9 cellular contexts compared by ENCODE assay signal in the genomic region with DNA sequence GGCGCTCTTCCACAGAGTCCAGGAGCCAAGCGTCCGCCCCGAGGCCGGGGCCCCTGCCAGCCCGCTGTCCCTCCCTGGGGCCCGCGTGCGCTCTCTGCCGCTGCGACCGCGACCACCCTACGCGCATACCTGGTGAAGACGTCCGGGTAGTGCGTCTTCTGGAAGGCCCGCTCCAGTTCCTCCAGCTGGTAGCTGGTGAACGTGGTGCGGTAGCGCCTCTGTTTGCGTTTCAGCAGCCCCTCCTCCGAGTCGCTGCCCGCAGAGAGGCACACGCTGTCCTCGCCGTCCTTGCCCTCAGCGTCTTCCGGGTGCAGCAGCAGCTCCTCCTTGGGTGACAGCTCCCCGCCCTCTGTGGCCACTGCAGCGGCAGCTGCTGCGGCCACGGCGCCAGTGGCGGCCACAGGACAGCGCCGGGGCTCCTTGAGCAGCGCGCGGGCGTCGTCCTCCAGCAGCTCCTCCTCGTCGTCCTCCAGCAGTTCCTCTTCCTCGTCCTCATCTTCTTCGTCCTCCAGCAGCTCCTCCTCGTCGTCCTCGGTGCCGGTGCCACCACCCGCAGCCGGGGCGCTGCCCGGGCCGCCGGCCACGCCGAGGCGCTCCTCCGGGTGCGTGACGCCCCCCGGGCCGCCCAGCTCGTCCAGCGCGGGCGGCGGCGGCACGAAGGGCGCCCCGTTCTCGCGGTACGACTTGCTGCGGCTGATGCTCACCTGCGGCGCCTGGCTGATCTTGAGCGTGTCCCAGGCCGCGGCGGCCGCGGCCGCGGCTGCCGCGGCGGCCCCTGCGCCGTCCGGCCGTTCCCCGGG. TPM values are rescaled to one million over a fixed set of nuclear protein-coding genes. Genes with fewer than 3 reads are reported as not detected.
DNase-seq lines count a peak whose midpoint lies in the region; ATAC-seq and TF ChIP-seq lines count a peak whose summit lies in the region.
"Had no signal": no experiment of that assay in that cellular context is flagged by ENCODE, and none has a peak within 500 bp of the region (broad histone marks: within the 10 kb centered on the region; RNA-seq: fewer than 3 reads in every experiment).

No MANE protein-coding gene starts in this region.

- H3K27ac Mint-ChIP-seq in CD4-positive, CD25-positive, alpha-beta regulatory T cell = no peak overlapping the region
- no peak overlapping the region for H3K27ac Mint-ChIP-seq in activated T-helper 1 cell treated with anti-CD3 and anti-CD28 coated beads, Interleukin-12 subunit alpha, Interleukin-12 subunit beta, Interleukin-2, Interleukin-4 antibody, amounts not matched to agents 30 ng/mL and 10 ng/mL and 1 ng/mL, durations not matched to agents 14 hours and 24 hours and 36 hours
- H3K27ac Mint-ChIP-seq in naive B cell = no peak overlapping the region

- H3K27ac ChIP-seq in CD4-positive, CD25-positive, alpha-beta regulatory T cell (ENCODE audit: insufficient read depth, low read length, poor library complexity, severe bottlenecking) = no peak overlapping the region
- peak overlapping the region; percentile 46; the same call in 1 of the 2 replicates for H3K27ac ChIP-seq in HEK293 (ENCODE audit: extremely low read depth, low read depth, low read length)

- ATAC-seq in CD4-positive, CD25-positive, alpha-beta regulatory T cell (ENCODE audit: low read depth in 2 of 2) = no peak
- peak; percentile 14 to 20 for ATAC-seq in naive B cell (ENCODE audit: low read depth in 2 of 2)

- H3K4me3 Mint-ChIP-seq in CD4-positive, CD25-positive, alpha-beta regulatory T cell = peak overlapping the region; percentile 47 to 77 (median 64)
- H3K4me3 Mint-ChIP-seq in activated T-helper 1 cell treated with anti-CD3 and anti-CD28 coated beads, Interleukin-12 subunit alpha, Interleukin-12 subunit beta, Interleukin-2, Interleukin-4 antibody, amounts not matched to agents 30 ng/mL and 10 ng/mL and 1 ng/mL, durations not matched to agents 14 hours and 24 hours and 36 hours = peak overlapping the region; percentile 78
- H3K4me3 Mint-ChIP-seq in naive B cell = peak overlapping the region in 7 of 8 donors; percentile 66 to 84 (median 77)

- no peak for TF ChIP-seq CTCF in HEK293 (tag by site-specific recombination; IDR thresholded peaks at IDR 0.05)

- H3K36me3 Mint-ChIP-seq in CD4-positive, CD25-positive, alpha-beta regulatory T cell = no peaks in the 10 kb centered on the region
- H3K36me3 Mint-ChIP-seq in activated T-helper 1 cell treated with anti-CD3 and anti-CD28 coated beads, Interleukin-12 subunit alpha, Interleukin-12 subunit beta, Interleukin-2, Interleukin-4 antibody, amounts not matched to agents 30 ng/mL and 10 ng/mL and 1 ng/mL, durations not matched to agents 14 hours and 24 hours and 36 hours (ENCODE audit: low read depth) = no peaks in the 10 kb centered on the region
- H3K36me3 Mint-ChIP-seq in naive B cell = peaks cover 0 to 21% of the 10 kb centered on the region in 2 donors

- DNase-seq in CD4-positive, CD25-positive, alpha-beta regulatory T cell = peak in 1 of 3 donors; percentile 34
- no peak for DNase-seq in activated T-helper 1 cell treated with anti-CD3 and anti-CD28 coated beads, Interleukin-12 subunit alpha, Interleukin-12 subunit beta, Interleukin-2, Interleukin-4 antibody, amounts not matched to agents 30 ng/mL and 10 ng/mL and 1 ng/mL, durations not matched to agents 14 hours and 24 hours and 36 hours (ENCODE audit: low spot score)
- DNase-seq in naive B cell (no peak), DMS153 treated with DMSO at 0.1 percent for 48 hours (lab: John Stamatoyannopoulos, UW; ENCODE audit: unreplicated experiment) (no peak), islet precursor cell (no peak), NCI-H345 (lab: John Stamatoyannopoulos, UW) (no peak), NCI-H2029 (lab: John Stamatoyannopoulos, UW) (no peak)

- POLR2A ChIA-PET in HEK293 (lab: Yijun Ruan, JAX) = interaction anchor here (1.0 kb wide), 1 partner anchor 134 kb away, joined by 5 read pairs; no protein-coding TSS in a partner anchor

- peaks cover 0 to 10% (median 0%) of the 10 kb centered on the region in 7 donors for H3K9me3 Mint-ChIP-seq in CD4-positive, CD25-positive, alpha-beta regulatory T cell
- no peaks in the 10 kb centered on the region for H3K9me3 Mint-ChIP-seq in activated T-helper 1 cell treated with anti-CD3 and anti-CD28 coated beads, Interleukin-12 subunit alpha, Interleukin-12 subunit beta, Interleukin-2, Interleukin-4 antibody, amounts not matched to agents 30 ng/mL and 10 ng/mL and 1 ng/mL, durations not matched to agents 14 hours and 24 hours and 36 hours
- H3K9me3 Mint-ChIP-seq in naive B cell = peaks cover 0 to 21% (median 10%) of the 10 kb centered on the region in 7 donors

- no peaks in the 10 kb centered on the region for H3K36me3 ChIP-seq in CD4-positive, CD25-positive, alpha-beta regulatory T cell (ENCODE audit: control insufficient read depth, insufficient read depth, low read length)
- no peaks in the 10 kb centered on the region for H3K36me3 ChIP-seq in HEK293 (ENCODE audit: control insufficient read depth in 2 of 2, insufficient read depth in 1 of 2, low read length in 2 of 2)

- peaks cover 6% of the 10 kb centered on the region for H3K27me3 ChIP-seq in CD4-positive, CD25-positive, alpha-beta regulatory T cell (ENCODE audit: control insufficient read depth, insufficient read depth, low read length)

- intact Hi-C loops in activated T-helper 1 cell treated with anti-CD3 and anti-CD28 coated beads, Interleukin-12 subunit alpha, Interleukin-12 subunit beta, Interleukin-2, Interleukin-4 antibody, amounts not matched to agents 30 ng/mL and 10 ng/mL and 1 ng/mL, durations not matched to agents 14 hours and 24 hours and 36 hours (cut with micrococcal nuclease) = loop anchor here (1.0 to 5.0 kb wide), 2 partner anchors 7 to 1676 kb away; no protein-coding TSS in a partner anchor

- H3K9me3 ChIP-seq in CD4-positive, CD25-positive, alpha-beta regulatory T cell (ENCODE audit: control insufficient read depth in 2 of 2, low read length in 2 of 2) = no peaks in the 10 kb centered on the region
- H3K9me3 ChIP-seq in HEK293 (ENCODE audit: control insufficient read depth, insufficient read depth, low read depth, low read length) = no peaks in the 10 kb centered on the region

- CTCF ChIA-PET in HEK293 (lab: Yijun Ruan, JAX) = interaction anchor here (0.7 to 1.2 kb wide), 3 partner anchors 9 to 131 kb away, joined by 3 to 4 read pairs (median 3); no protein-coding TSS in a partner anchor

- H3K4me1 ChIP-seq in CD4-positive, CD25-positive, alpha-beta regulatory T cell (ENCODE audit: control insufficient read depth, insufficient read depth, low read length, poor library complexity, severe bottlenecking) = peaks cover 14% of the 10 kb centered on the region
- 0 out of 2 replicates have a peak, but pooled peaks cover 6% of the 10 kb centered on the region for H3K4me1 ChIP-seq in HEK293 (ENCODE audit: control insufficient read depth, insufficient read depth, low read length)

- H3K4me1 Mint-ChIP-seq in CD4-positive, CD25-positive, alpha-beta regulatory T cell = peaks cover 0 to 41% (median 10%) of the 10 kb centered on the region in 4 donors
- H3K4me1 Mint-ChIP-seq in activated T-helper 1 cell treated with anti-CD3 and anti-CD28 coated beads, Interleukin-12 subunit alpha, Interleukin-12 subunit beta, Interleukin-2, Interleukin-4 antibody, amounts not matched to agents 30 ng/mL and 10 ng/mL and 1 ng/mL, durations not matched to agents 14 hours and 24 hours and 36 hours (ENCODE audit: low read depth) = peaks cover 7% of the 10 kb centered on the region
- peaks cover 15 to 25% (median 18%) of the 10 kb centered on the region in 3 donors for H3K4me1 Mint-ChIP-seq in naive B cell

- no peak overlapping the region for H3K4me3 ChIP-seq in CD4-positive, CD25-positive, alpha-beta regulatory T cell (ENCODE audit: low read depth, low read length)
- peak overlapping the region; percentile 34 for H3K4me3 ChIP-seq in HEK293 (ENCODE audit: low read depth, low read length)

- H3K27me3 Mint-ChIP-seq in CD4-positive, CD25-positive, alpha-beta regulatory T cell = peaks cover 80% of the 10 kb centered on the region
- H3K27me3 Mint-ChIP-seq in activated T-helper 1 cell treated with anti-CD3 and anti-CD28 coated beads, Interleukin-12 subunit alpha, Interleukin-12 subunit beta, Interleukin-2, Interleukin-4 antibody, amounts not matched to agents 30 ng/mL and 10 ng/mL and 1 ng/mL, durations not matched to agents 14 hours and 24 hours and 36 hours (ENCODE audit: insufficient read depth) = peaks cover 63% of the 10 kb centered on the region
- H3K27me3 Mint-ChIP-seq in naive B cell = peaks cover 24 to 62% (median 51%) of the 10 kb centered on the region in 3 donors

TF ChIP-seq in HEK293, 187 proteins besides CTCF, POLR2A, EP300 and RAD21:
- TF ChIP-seq ZSCAN23 (tag by site-specific recombination; IDR thresholded peaks at IDR 0.05) (no peak), ZNF202 (tag by site-specific recombination; IDR thresholded peaks at IDR 0.05; ENCODE audit: borderline replicate concordance) (peak; percentile 57; the same call in 1 of the 2 replicates)
- TF ChIP-seq, protein P1, sequence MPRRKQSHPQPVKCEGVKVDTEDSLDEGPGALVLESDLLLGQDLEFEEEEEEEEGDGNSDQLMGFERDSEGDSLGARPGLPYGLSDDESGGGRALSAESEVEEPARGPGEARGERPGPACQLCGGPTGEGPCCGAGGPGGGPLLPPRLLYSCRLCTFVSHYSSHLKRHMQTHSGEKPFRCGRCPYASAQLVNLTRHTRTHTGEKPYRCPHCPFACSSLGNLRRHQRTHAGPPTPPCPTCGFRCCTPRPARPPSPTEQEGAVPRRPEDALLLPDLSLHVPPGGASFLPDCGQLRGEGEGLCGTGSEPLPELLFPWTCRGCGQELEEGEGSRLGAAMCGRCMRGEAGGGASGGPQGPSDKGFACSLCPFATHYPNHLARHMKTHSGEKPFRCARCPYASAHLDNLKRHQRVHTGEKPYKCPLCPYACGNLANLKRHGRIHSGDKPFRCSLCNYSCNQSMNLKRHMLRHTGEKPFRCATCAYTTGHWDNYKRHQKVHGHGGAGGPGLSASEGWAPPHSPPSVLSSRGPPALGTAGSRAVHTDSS (tag by site-specific recombination; IDR thresholded peaks at IDR 0.05) = peak; percentile 60; the same call in 1 of the 2 replicates
TF ChIP-seq in HEK293: peak in this region for 2.

RNA-seq across cellular contexts. Expression of a gene that starts 2.8 kb away (rescaled TPM):
- total RNA-seq in CD4-positive, CD25-positive, alpha-beta regulatory T cell = not detected
- not detected for polyA plus RNA-seq in CD4-positive, CD25-positive, alpha-beta regulatory T cell
- not detected in 2 replicates for total RNA-seq in activated T-helper 1 cell treated with anti-CD3 and anti-CD28 coated beads, Interleukin-12 subunit alpha, Interleukin-12 subunit beta, Interleukin-2, Interleukin-4 antibody, amounts not matched to agents 30 ng/mL and 10 ng/mL and 1 ng/mL, durations not matched to agents 14 hours and 24 hours and 36 hours
- not detected for polyA plus RNA-seq in naive B cell (ENCODE audit: low read depth in 6 of 6)
- total RNA-seq: fibroblast of villous mesenchyme had no signal

Comparison
In these comparisons a context has a peak if more than half of its experiments do, and no peak if none do; other contexts are left out.
1. ATAC-seq: peak in naive B cell (2 of 2); none in CD4-positive, CD25-positive, alpha-beta regulatory T cell (0 of 2).
2. Peak in every context shown above with its lines, with median percentiles within 50 percentile points of each other: H3K4me3 Mint-ChIP-seq.